ENCODE assay signal across 1 cellular context in genomic region chr12:65937181-65937641, GRCh38.
A peak's percentile ranks its signal among the peaks of the same experiment; 100 is the strongest.
TF ChIP-seq lines count a peak whose summit lies in the region.

No MANE protein-coding gene starts in this region.

TF ChIP-seq in HepG2, 621 proteins besides CTCF, POLR2A, EP300 and RAD21 (continued from another document and continues in another):
- TF ChIP-seq ZBTB40 (IDR thresholded peaks at IDR 0.05) (no peak), ZBTB40 (CRISPR knock-in tag; IDR thresholded peaks at IDR 0.05) (no peak), ATF3 (CRISPR knock-in tag; IDR thresholded peaks at IDR 0.05) (no peak), MXD1 (CRISPR knock-in tag; IDR thresholded peaks at IDR 0.05) (no peak), ZNF629 (CRISPR knock-in tag; conservative IDR thresholded peaks at IDR 0.05) (no peak), ZKSCAN5 (CRISPR knock-in tag; IDR thresholded peaks at IDR 0.05) (no peak), ZNF20 (CRISPR knock-in tag; IDR thresholded peaks at IDR 0.05) (no peak), FOXP4 (CRISPR knock-in tag; IDR thresholded peaks at IDR 0.05) (peak; percentile 72), ZBTB43 (CRISPR knock-in tag; conservative IDR thresholded peaks at IDR 0.05) (no peak; the same call in 1 of the 2 replicates), STAG1 (CRISPR knock-in tag; IDR thresholded peaks at IDR 0.05) (0 out of 2 replicates have a peak, but pooled peaks have one; percentile 6), FOXO1 (CRISPR knock-in tag; IDR thresholded peaks at IDR 0.05) (no peak), DNMT3B (CRISPR knock-in tag; conservative IDR thresholded peaks at IDR 0.05) (no peak), ZNF775 (CRISPR knock-in tag; IDR thresholded peaks at IDR 0.05; ENCODE audit: borderline replicate concordance) (no peak), HOXD1 (CRISPR knock-in tag; IDR thresholded peaks at IDR 0.05) (no peak), HDAC2 (CRISPR knock-in tag; IDR thresholded peaks at IDR 0.05) (peak; percentile 57), RCOR2 (CRISPR knock-in tag; IDR thresholded peaks at IDR 0.05) (peak; percentile 82), CBX1 (IDR thresholded peaks at IDR 0.05; ENCODE audit: low read depth) (no peak), ZNF878 (CRISPR knock-in tag; IDR thresholded peaks at IDR 0.05) (peak; percentile 82), ZMYM2 (CRISPR knock-in tag; IDR thresholded peaks at IDR 0.05) (no peak), GLMP (CRISPR knock-in tag; IDR thresholded peaks at IDR 0.05; ENCODE audit: borderline replicate concordance) (no peak), THAP7 (CRISPR knock-in tag; IDR thresholded peaks at IDR 0.05) (no peak), HMGXB4 (CRISPR knock-in tag; IDR thresholded peaks at IDR 0.05; ENCODE audit: borderline replicate concordance in 1 of 2, low read depth in 1 of 2) (no peak), ZNF468 (CRISPR knock-in tag; IDR thresholded peaks at IDR 0.05) (no peak), ARHGAP35 (CRISPR knock-in tag; IDR thresholded peaks at IDR 0.05; ENCODE audit: borderline replicate concordance) (no peak), HNRNPUL1 (IDR thresholded peaks at IDR 0.05; ENCODE audit: low read depth, low read length) (no peak), ZNF276 (CRISPR knock-in tag; IDR thresholded peaks at IDR 0.05; ENCODE audit: low read depth) (no peak), MXI1 (IDR thresholded peaks at IDR 0.05; ENCODE audit: borderline replicate concordance, low read depth, low read length) (no peak), ZNF251 (CRISPR knock-in tag; IDR thresholded peaks at IDR 0.05) (no peak), IKZF4 (CRISPR knock-in tag; IDR thresholded peaks at IDR 0.05; ENCODE audit: borderline replicate concordance, low read depth, not compliant biosample characterization) (no peak), ZNF761 (CRISPR knock-in tag; conservative IDR thresholded peaks at IDR 0.05) (no peak), KAT7 (CRISPR knock-in tag; IDR thresholded peaks at IDR 0.05; ENCODE audit: borderline replicate concordance) (no peak), MIXL1 (CRISPR knock-in tag; IDR thresholded peaks at IDR 0.05) (no peak), ZNF564 (CRISPR knock-in tag; IDR thresholded peaks at IDR 0.05) (no peak), ZNF660 (CRISPR knock-in tag; IDR thresholded peaks at IDR 0.05; ENCODE audit: borderline replicate concordance, low read depth) (no peak)
